20 cellular contexts compared by ENCODE assay signal in genomic region chr4:113881256-113881655, GRCh38.
DNase-seq lines count a peak whose midpoint lies in the region; ATAC-seq and TF ChIP-seq lines count a peak whose summit lies in the region.
"Had no signal": no experiment of that assay in that cellular context is flagged by ENCODE, and none has a peak within 500 bp of the region (broad histone marks: within the 10 kb centered on the region; RNA-seq: fewer than 3 reads in every experiment).

No MANE protein-coding gene starts in this region.

- H2AFZ ChIP-seq in fibroblast of lung (ENCODE audit: low read length): no peak overlapping the region

- no peak overlapping the region for H3K9ac ChIP-seq in fibroblast of lung (ENCODE audit: insufficient read depth, low read length)

- POLR2A ChIA-PET in GM10248 (lab: Yijun Ruan, JAX): no interaction called here

- H3K4me1 ChIP-seq in fibroblast of lung (ENCODE audit: control insufficient read depth, extremely low read depth, insufficient read depth, low read length): peaks cover 6% of the 10 kb centered on the region
- H3K4me1 ChIP-seq in aorta (ENCODE audit: control insufficient read depth in 1 of 2, insufficient read depth in 2 of 2, low read length in 2 of 2): peaks cover 0 to 2% of the 10 kb centered on the region in 2 donors
- H3K4me1 ChIP-seq: right lobe of liver had no signal

- no peaks in the 10 kb centered on the region for H3K79me2 ChIP-seq in fibroblast of lung (ENCODE audit: control insufficient read depth, insufficient read depth, low read length)

- no peaks in the 10 kb centered on the region for H3K36me3 ChIP-seq in fibroblast of lung (ENCODE audit: control insufficient read depth, insufficient read depth, low read length)
- no peaks in the 10 kb centered on the region for H3K36me3 ChIP-seq in aorta (ENCODE audit: control insufficient read depth in 1 of 2, insufficient read depth in 2 of 2, low read length in 1 of 2)
- H3K36me3 ChIP-seq: HAP-1, right lobe of liver had no signal

- CTCF ChIA-PET in GM10248 (lab: Yijun Ruan, JAX): no interaction called here

- WGBS in aorta, 2 donors: 42 to 45% methylated on average over 2 of the region's 2 CpGs

- no peak overlapping the region for H3K4me3 ChIP-seq in fibroblast of lung (replicated peaks in 1 of 4; ENCODE audit: control extremely low read depth in 1 of 4, insufficient read depth in 1 of 4, low read depth in 3 of 4, low read length in 4 of 4)
- H3K4me3 ChIP-seq in aorta (ENCODE audit: low read length in 2 of 2): no peak overlapping the region
- H3K4me3 ChIP-seq: HAP-1, right lobe of liver had no signal

- DNase-seq in SIG-M5 treated with dmso at 0.1 percent for 504 hours (lab: John Stamatoyannopoulos, UW; ENCODE audit: unreplicated experiment) (peak; percentile 22), SIG-M5 (lab: John Stamatoyannopoulos, UW) (no peak), fibroblast of lung (ENCODE audit: low read depth in 2 of 2) (peak; percentile 25 to 56), aorta (no peak), RKO (ENCODE audit: low spot score) (no peak), COLO668 (lab: John Stamatoyannopoulos, UW; ENCODE audit: unreplicated experiment) (no peak), GM10248 (ENCODE audit: extremely low spot score) (no peak)
- DNase-seq: activated CD4-positive, alpha-beta T cell treated with anti-CD3 and anti-CD28 coated beads, Interleukin-2, amount 50 U/mL, for 4 hours; activated T-cell treated with anti-CD3 and anti-CD28 coated beads, Interleukin-2, amount 50 U/mL, for 4 hours; left ventricle myocardium superior; MM.1S; NCI-H2029; NCI-H524; nucleus accumbens; right lobe of liver; stimulated activated naive CD8-positive, alpha-beta T cell treated with anti-CD3 and anti-CD28 coated beads, Interleukin-15, amount 100 ng/mL, for 72 hours had no signal

- intact Hi-C loops in aorta (cut with DNase I): loop anchor here (5.0 to 10.0 kb wide), 2 partner anchors 484 to 496 kb away; no protein-coding TSS in a partner anchor

- no peaks in the 10 kb centered on the region for H4K20me1 ChIP-seq in fibroblast of lung (ENCODE audit: control insufficient read depth, extremely low read depth, insufficient read depth, low read length)

- no peak for ATAC-seq in aorta (ENCODE audit: low FRiP score)
- ATAC-seq: activated naive CD4-positive, alpha-beta T cell treated with anti-CD3 and anti-CD28 coated beads, Interleukin-2, amount 50 U/mL, for 72 hours; activated T-cell treated with anti-CD3 and anti-CD28 coated beads, Interleukin-2, amount 50 U/mL, for 4 hours; left ventricle myocardium superior; stimulated activated naive CD8-positive, alpha-beta T cell treated with anti-CD3 and anti-CD28 coated beads, Interleukin-15, amount 100 ng/mL, for 72 hours had no signal

- H3K27ac ChIP-seq in VCaP: peak overlapping the region; percentile 35
- no peak overlapping the region for H3K27ac ChIP-seq in fibroblast of lung (ENCODE audit: insufficient read depth, low read length)
- H3K27ac ChIP-seq in aorta (ENCODE audit: low read depth in 1 of 2, low read length in 2 of 2): peak overlapping the region; percentile 33 to 87
- H3K27ac ChIP-seq: C4-2B, right lobe of liver had no signal

- H3K27me3 ChIP-seq in fibroblast of lung (ENCODE audit: control insufficient read depth, insufficient read depth, low read length) (no peaks in the 10 kb centered on the region), aorta (ENCODE audit: control insufficient read depth in 1 of 2, insufficient read depth in 2 of 2, low read length in 1 of 2) (no peaks in the 10 kb centered on the region)
- H3K27me3 ChIP-seq: right lobe of liver had no signal

- H3K4me2 ChIP-seq in fibroblast of lung (ENCODE audit: extremely low read depth, insufficient read depth, low read length): no peak overlapping the region

- TF ChIP-seq CTCF in VCaP (conservative IDR thresholded peaks at IDR 0.05) (no peak), fibroblast of lung (conservative IDR thresholded peaks at IDR 0.05 in 1 of 2, IDR thresholded peaks at IDR 0.05 in 1 of 2; ENCODE audit: low read depth in 1 of 2, low read length in 2 of 2) (no peak), GM10248 (IDR thresholded peaks at IDR 0.05; ENCODE audit: control extremely low read depth, extremely low read depth, low read depth, missing control alignments) (no peak)

- H3K9me3 ChIP-seq in fibroblast of lung (ENCODE audit: control insufficient read depth, insufficient read depth, low read depth, low read length) (no peaks in the 10 kb centered on the region), aorta (ENCODE audit: control insufficient read depth, low read length) (no peaks in the 10 kb centered on the region)
- H3K9me3 ChIP-seq: HAP-1, right lobe of liver had no signal

Comparison
In these comparisons a context has a peak if more than half of its experiments do, and no peak if none do; other contexts are left out.
1. DNase-seq: peak in SIG-M5 treated with dmso at 0.1 percent for 504 hours (single experiment) and fibroblast of lung (2 of 2); none in SIG-M5 (single experiment), aorta (0 of 2), RKO (single experiment), COLO668 (single experiment) and GM10248 (single experiment).